ENCODE assay signal across 36 cellular contexts in the genomic region with DNA sequence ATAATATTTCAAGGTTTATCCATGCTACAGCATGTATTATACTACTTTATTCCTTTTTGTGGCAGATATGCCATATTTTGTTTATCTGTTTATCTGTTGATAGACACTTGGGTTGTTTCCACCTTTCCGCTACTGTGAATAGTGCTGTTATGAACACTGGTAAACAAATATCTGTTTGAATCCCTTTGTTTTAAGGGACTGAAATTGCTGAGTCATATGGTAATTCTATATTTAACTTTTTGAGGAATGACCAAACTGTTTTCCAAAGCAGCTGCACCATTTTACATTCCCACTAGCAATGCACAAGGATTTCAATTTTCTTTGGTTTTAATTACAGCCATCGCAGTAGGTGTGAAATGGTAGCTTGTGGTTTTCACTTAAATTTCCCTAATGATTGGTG. TPM values are rescaled to one million over a fixed set of nuclear protein-coding genes. Genes with fewer than 3 reads are reported as not detected.
"Had no signal": no experiment of that assay in that cellular context is flagged by ENCODE, and none has a peak within 500 bp of the region (broad histone marks: within the 10 kb centered on the region; RNA-seq: fewer than 3 reads in every experiment).

No MANE protein-coding gene starts in this region.

- DNase-seq: activated B cell treated with CpG ODN at 0.5 μM for 24 hours; activated CD4-positive, alpha-beta memory T cell treated with anti-CD3 and anti-CD28 coated beads for 36 hours; activated CD4-positive, alpha-beta T cell treated with anti-CD3 and anti-CD28 coated beads for 4 hours; activated CD4-positive, alpha-beta T cell treated with anti-CD3 and anti-CD28 coated beads, Interleukin-2, amount 10 ng/mL, durations not matched to agents 24 days and 14 days; activated CD4-positive, alpha-beta T cell treated with anti-CD3 and anti-CD28 coated beads, Interleukin-2, amount 50 U/mL, for 1 hour; activated CD4-positive, alpha-beta T cell treated with anti-CD3 and anti-CD28 coated beads, Interleukin-2, amount 50 U/mL, for 4 hours; activated CD4-positive, CD25-positive, alpha-beta regulatory T cell treated with anti-CD3 and anti-CD28 coated beads, Interleukin-2, amount 50 U/mL, for 72 hours; activated CD8-positive, alpha-beta memory T cell treated with anti-CD3 and anti-CD28 coated beads, Interleukin-2, amount 50 U/mL, for 4 hours; activated CD8-positive, alpha-beta T cell treated with anti-CD3 and anti-CD28 coated beads for 36 hours; activated effector memory CD4-positive, alpha-beta T cell treated with anti-CD3 and anti-CD28 coated beads, Interleukin-2, amount 50 U/mL, for 16 hours; activated gamma-delta T cell treated with Interleukin-2 at 50 U/mL for 16 hours; activated naive CD4-positive, alpha-beta T cell; activated naive CD4-positive, alpha-beta T cell treated with anti-CD3 and anti-CD28 coated beads for 36 hours; activated naive CD4-positive, alpha-beta T cell treated with anti-CD3 and anti-CD28 coated beads, Interleukin-2, amount 50 U/mL, for 16 hours; activated naive CD8-positive, alpha-beta T cell treated with anti-CD3 and anti-CD28 coated beads for 36 hours; activated T-cell treated with anti-CD3 and anti-CD28 coated beads for 4 hours; activated T-cell treated with anti-CD3 and anti-CD28 coated beads, Interleukin-2, amount 50 U/mL, for 1 hour; activated T-cell treated with anti-CD3 and anti-CD28 coated beads, Interleukin-2, amount 50 U/mL, for 4 hours; activated T-cell treated with anti-CD3 and anti-CD28 coated beads, Interleukin-2, amount 50 U/mL, for 72 hours; adrenal gland; amniotic stem cell; aorta; body of pancreas; brain microvascular endothelial cell; central memory CD4-positive, alpha-beta T cell; T-helper 2 cell; T-helper 9 cell had no signal

- H3K27ac ChIP-seq: adrenal gland, body of pancreas, brain microvascular endothelial cell, breast epithelium, VCaP had no signal

- H3K4me1 ChIP-seq: adrenal gland, breast epithelium had no signal

- FAIRE-seq: astrocyte, TTC549 had no signal

- H3K4me3 ChIP-seq: adrenal gland, body of pancreas, breast epithelium had no signal

- H3K9me3 ChIP-seq: adrenal gland, body of pancreas had no signal

- H3K36me3 ChIP-seq: adrenal gland, brain microvascular endothelial cell, breast epithelium had no signal

- ATAC-seq: activated CD8-positive, alpha-beta T cell treated with anti-CD3 and anti-CD28 coated beads for 36 hours; activated naive CD4-positive, alpha-beta T cell treated with anti-CD3 and anti-CD28 coated beads, Interleukin-2, amount 50 U/mL, for 72 hours; activated T-cell treated with anti-CD3 and anti-CD28 coated beads, Interleukin-2, amount 50 U/mL, for 4 hours; activated T-cell treated with anti-CD3 and anti-CD28 coated beads, Interleukin-2, amount 50 U/mL, for 72 hours; activated T-helper 17 cell treated with anti-CD3 and anti-CD28 coated beads, Interleukin-2, amount 50 U/mL, for 72 hours; body of pancreas had no signal

- H3K27me3 ChIP-seq: body of pancreas had no signal

RNA-seq across cellular contexts. Expression of a gene that starts 3.4 kb away (rescaled TPM):
- total RNA-seq: activated B cell treated with CpG ODN at 0.5 μM for 24 hours; activated CD4-positive, alpha-beta memory T cell treated with anti-CD3 and anti-CD28 coated beads for 36 hours; activated CD4-positive, alpha-beta T cell treated with anti-CD3 and anti-CD28 coated beads, Interleukin-2, amount 10 ng/mL, durations not matched to agents 24 days and 14 days; activated CD8-positive, alpha-beta memory T cell treated with anti-CD3 and anti-CD28 coated beads for 36 hours; activated CD8-positive, alpha-beta T cell treated with anti-CD3 and anti-CD28 coated beads for 36 hours; activated naive CD4-positive, alpha-beta T cell treated with anti-CD3 and anti-CD28 coated beads for 36 hours; activated naive CD4-positive, alpha-beta T cell treated with anti-CD3 and anti-CD28 coated beads, Interleukin-2, amount 50 U/mL, for 72 hours; activated naive CD8-positive, alpha-beta T cell treated with anti-CD3 and anti-CD28 coated beads for 36 hours; activated T-cell treated with anti-CD3 and anti-CD28 coated beads, Interleukin-2, amount 50 U/mL, for 4 hours; activated T-cell treated with anti-CD3 and anti-CD28 coated beads, Interleukin-2, amount 50 U/mL, for 72 hours; activated T-helper 1 cell treated with anti-CD3 and anti-CD28 coated beads, Interleukin-12 subunit alpha, Interleukin-12 subunit beta, Interleukin-2, Interleukin-4 antibody, amounts not matched to agents 30 ng/mL and 10 ng/mL and 1 ng/mL, durations not matched to agents 14 hours and 24 hours and 36 hours; activated T-helper 17 cell treated with anti-CD3 and anti-CD28 coated beads, Interleukin-2, amount 50 U/mL, for 72 hours; adrenal gland; aorta; astrocyte; body of pancreas; breast epithelium; cardiac septum had no signal
- polyA plus RNA-seq: adrenal gland, aorta had no signal
